ENCODE assay signal across 14 cellular contexts in genomic region chr14:52266782-52267181, GRCh38. TPM values are rescaled to one million over a fixed set of nuclear protein-coding genes. Genes with fewer than 3 reads are reported as not detected.
DNase-seq lines count a peak whose midpoint lies in the region; ATAC-seq and TF ChIP-seq lines count a peak whose summit lies in the region.
"Had no signal": no experiment of that assay in that cellular context is flagged by ENCODE, and none has a peak within 500 bp of the region (broad histone marks: within the 10 kb centered on the region; RNA-seq: fewer than 3 reads in every experiment).

No MANE protein-coding gene starts in this region.

- H3K4me1 Mint-ChIP-seq in activated CD4-positive, alpha-beta memory T cell treated with anti-CD3 and anti-CD28 coated beads for 36 hours (ENCODE audit: low read depth), result peaks cover 42% of the 10 kb centered on the region
- peaks cover 47% of the 10 kb centered on the region for H3K4me1 Mint-ChIP-seq in activated CD4-positive, alpha-beta memory T cell treated with anti-CD3 and anti-CD28 coated beads, Interleukin-2, amount 10 ng/mL, durations not matched to agents 7 days and 5 days
- peaks cover 43% of the 10 kb centered on the region for H3K4me1 Mint-ChIP-seq in activated B cell treated with CpG ODN at 0.5 μM for 24 hours

- no peak overlapping the region for H3K4me3 ChIP-seq in hepatocyte
- H3K4me3 ChIP-seq in subcutaneous abdominal adipose tissue (ENCODE audit: low read depth in 1 of 5, low read length in 5 of 5), result peak overlapping the region; percentile 58 to 78 (median 70)

- POLR2A ChIA-PET in activated CD4-positive, alpha-beta memory T cell treated with anti-CD3 and anti-CD28 coated beads for 36 hours (lab: Charles Lee), result no interaction called here
- POLR2A ChIA-PET in activated CD4-positive, alpha-beta memory T cell treated with anti-CD3 and anti-CD28 coated beads, Interleukin-2, amount 10 ng/mL, durations not matched to agents 7 days and 5 days (lab: Charles Lee), result interaction anchor here (1.0 to 1.8 kb wide), 4 partner anchors 9 to 47 kb away, joined by 3 to 6 read pairs (median 4); partner anchors contain the start of gene PTGER2
- POLR2A ChIA-PET in activated B cell treated with CpG ODN at 0.5 μM for 24 hours (lab: Charles Lee), result no interaction called here

- H3K27ac ChIP-seq in hepatocyte, result no peak overlapping the region
- H3K27ac ChIP-seq in subcutaneous abdominal adipose tissue (ENCODE audit: low read depth, low read length), result peak overlapping the region; percentile 75
- H3K27ac ChIP-seq: pancreas had no signal

- no peak for TF ChIP-seq CTCF in activated B cell treated with CpG ODN at 0.5 μM for 24 hours (IDR thresholded peaks at IDR 0.05)
- no peak for TF ChIP-seq CTCF in hepatocyte (IDR thresholded peaks at IDR 0.05; ENCODE audit: poor library complexity)

- peak overlapping the region; percentile 80 for H3K4me3 Mint-ChIP-seq in activated CD4-positive, alpha-beta memory T cell treated with anti-CD3 and anti-CD28 coated beads for 36 hours
- no peak overlapping the region for H3K4me3 Mint-ChIP-seq in activated CD4-positive, alpha-beta memory T cell treated with anti-CD3 and anti-CD28 coated beads, Interleukin-2, amount 10 ng/mL, durations not matched to agents 7 days and 5 days
- peak overlapping the region; percentile 6 for H3K4me3 Mint-ChIP-seq in activated B cell treated with CpG ODN at 0.5 μM for 24 hours

- no peaks in the 10 kb centered on the region for H3K9me3 ChIP-seq in hepatocyte (ENCODE audit: low read depth)
- H3K9me3 ChIP-seq in subcutaneous abdominal adipose tissue (ENCODE audit: control insufficient read depth in 5 of 5, low read length in 5 of 5), result no peaks in the 10 kb centered on the region
- H3K9me3 ChIP-seq: adrenal gland, pancreas, upper lobe of left lung had no signal

- 85% methylated on average over 5 of the region's 5 CpGs for WGBS in hepatocyte (ENCODE audit: low lambda C conversion rate, missing lambda C conversion rate)

- no peak for ATAC-seq in activated B cell treated with CpG ODN at 0.5 μM for 24 hours (ENCODE audit: low read depth)

- in situ Hi-C loops in G401 (cut with HindIII; ENCODE audit: low sequenced_read_pairs), result no loop called here

- H2AFZ ChIP-seq in hepatocyte, result no peak overlapping the region

- H3K9me3 Mint-ChIP-seq in activated CD4-positive, alpha-beta memory T cell treated with anti-CD3 and anti-CD28 coated beads for 36 hours, result no peaks in the 10 kb centered on the region
- no peaks in the 10 kb centered on the region for H3K9me3 Mint-ChIP-seq in activated CD4-positive, alpha-beta memory T cell treated with anti-CD3 and anti-CD28 coated beads, Interleukin-2, amount 10 ng/mL, durations not matched to agents 7 days and 5 days
- no peaks in the 10 kb centered on the region for H3K9me3 Mint-ChIP-seq in activated B cell treated with CpG ODN at 0.5 μM for 24 hours

- H3K36me3 ChIP-seq in hepatocyte (replicated peaks; ENCODE audit: insufficient read depth, low read depth) (no peaks in the 10 kb centered on the region), subcutaneous abdominal adipose tissue (ENCODE audit: control insufficient read depth in 5 of 5, insufficient read depth in 5 of 5, low read length in 5 of 5) (no peaks in the 10 kb centered on the region)
- H3K36me3 ChIP-seq: adrenal gland, pancreas, upper lobe of left lung had no signal

- H3K27me3 ChIP-seq in hepatocyte (peaks cover 46% of the 10 kb centered on the region), subcutaneous abdominal adipose tissue (ENCODE audit: control insufficient read depth in 5 of 5, insufficient read depth in 4 of 5, low read length in 5 of 5) (peaks cover 0 to 23% (median 17%) of the 10 kb centered on the region in 5 donors)

- intact Hi-C loops in activated CD4-positive, alpha-beta memory T cell treated with anti-CD3 and anti-CD28 coated beads for 36 hours (cut with micrococcal nuclease), result no loop called here
- intact Hi-C loops in activated B cell treated with CpG ODN at 0.5 μM for 24 hours (cut with micrococcal nuclease), result no loop called here

- no peaks in the 10 kb centered on the region for H3K9me2 ChIP-seq in hepatocyte (replicated peaks; ENCODE audit: insufficient read depth)

- no peaks in the 10 kb centered on the region for H3K79me2 ChIP-seq in hepatocyte

- peaks cover 27% of the 10 kb centered on the region for H3K27me3 Mint-ChIP-seq in activated CD4-positive, alpha-beta memory T cell treated with anti-CD3 and anti-CD28 coated beads for 36 hours
- H3K27me3 Mint-ChIP-seq in activated CD4-positive, alpha-beta memory T cell treated with anti-CD3 and anti-CD28 coated beads, Interleukin-2, amount 10 ng/mL, durations not matched to agents 7 days and 5 days, result peaks cover 52% of the 10 kb centered on the region
- peaks cover 49% of the 10 kb centered on the region for H3K27me3 Mint-ChIP-seq in activated B cell treated with CpG ODN at 0.5 μM for 24 hours

- H3K27ac Mint-ChIP-seq in activated CD4-positive, alpha-beta memory T cell treated with anti-CD3 and anti-CD28 coated beads for 36 hours, result no peak overlapping the region
- H3K27ac Mint-ChIP-seq in activated CD4-positive, alpha-beta memory T cell treated with anti-CD3 and anti-CD28 coated beads, Interleukin-2, amount 10 ng/mL, durations not matched to agents 7 days and 5 days, result no peak overlapping the region
- H3K27ac Mint-ChIP-seq in activated B cell treated with CpG ODN at 0.5 μM for 24 hours, result no peak overlapping the region

- CTCF ChIA-PET in activated CD4-positive, alpha-beta memory T cell treated with anti-CD3 and anti-CD28 coated beads for 36 hours (lab: Charles Lee), result interaction anchor here (0.7 kb wide), 1 partner anchor 381 kb away, joined by 3 read pairs; no protein-coding TSS in a partner anchor
- CTCF ChIA-PET in activated CD4-positive, alpha-beta memory T cell treated with anti-CD3 and anti-CD28 coated beads, Interleukin-2, amount 10 ng/mL, durations not matched to agents 7 days and 5 days (lab: Charles Lee), result no interaction called here
- CTCF ChIA-PET in activated B cell treated with CpG ODN at 0.5 μM for 24 hours (lab: Charles Lee), result no interaction called here

- peak overlapping the region; percentile 91 for H3K4me2 ChIP-seq in hepatocyte

- H3K9ac ChIP-seq in subcutaneous abdominal adipose tissue (ENCODE audit: low read length in 5 of 5), result peak overlapping the region in 1 of 5 donors; percentile 56

- peaks cover 8% of the 10 kb centered on the region for H3K4me1 ChIP-seq in hepatocyte (ENCODE audit: insufficient read depth)
- H3K4me1 ChIP-seq in subcutaneous abdominal adipose tissue (ENCODE audit: control insufficient read depth in 5 of 5, insufficient read depth in 5 of 5, low read length in 5 of 5), result peaks cover 18 to 44% (median 43%) of the 10 kb centered on the region in 5 donors
- H3K4me1 ChIP-seq: pancreas had no signal

- H4K20me1 ChIP-seq in hepatocyte (ENCODE audit: insufficient read depth, poor library complexity, severe bottlenecking), result no peaks in the 10 kb centered on the region

- H3K36me3 Mint-ChIP-seq in activated CD4-positive, alpha-beta memory T cell treated with anti-CD3 and anti-CD28 coated beads for 36 hours, result no peaks in the 10 kb centered on the region
- H3K36me3 Mint-ChIP-seq in activated CD4-positive, alpha-beta memory T cell treated with anti-CD3 and anti-CD28 coated beads, Interleukin-2, amount 10 ng/mL, durations not matched to agents 7 days and 5 days (ENCODE audit: low read depth), result peaks cover 16% of the 10 kb centered on the region
- H3K36me3 Mint-ChIP-seq in activated B cell treated with CpG ODN at 0.5 μM for 24 hours (ENCODE audit: low read depth), result no peaks in the 10 kb centered on the region

- no peak for DNase-seq in activated CD4-positive, alpha-beta memory T cell treated with anti-CD3 and anti-CD28 coated beads for 36 hours
- DNase-seq in activated CD4-positive, alpha-beta memory T cell treated with anti-CD3 and anti-CD28 coated beads, Interleukin-2, amount 10 ng/mL, durations not matched to agents 7 days and 5 days, result no peak
- no peak for DNase-seq in activated B cell treated with CpG ODN at 0.5 μM for 24 hours
- DNase-seq in hepatocyte (ENCODE audit: low spot score), result no peak
- DNase-seq in GOT3 (lab: John Stamatoyannopoulos, UW), result no peak
- no peak for DNase-seq in GM19238 (ENCODE audit: insufficient read length, low spot score)
- no peak for DNase-seq in G401 (ENCODE audit: low spot score)
- DNase-seq: NCI-H446 treated with DMSO at 0.1 percent for 48 hours, SHP77 treated with DMSO at 0.1 percent for 48 hours had no signal

RNA-seq across cellular contexts. Expression of gene PTGDR, which starts 0.7 kb away (rescaled TPM):
- total RNA-seq in activated CD4-positive, alpha-beta memory T cell treated with anti-CD3 and anti-CD28 coated beads for 36 hours, result under 1 TPM; 0.12 TPM
- total RNA-seq in activated CD4-positive, alpha-beta memory T cell treated with anti-CD3 and anti-CD28 coated beads, Interleukin-2, amount 10 ng/mL, durations not matched to agents 7 days and 5 days, result under 1 TPM; 0.25 to 0.38 TPM
- total RNA-seq in activated B cell treated with CpG ODN at 0.5 μM for 24 hours (not detected in 2 replicates), hepatocyte (2.5 and 3.1 TPM in 2 replicates)
- 2.2 and 3.5 TPM in 2 replicates for polyA plus RNA-seq in hepatocyte
- not detected in 2 replicates for total RNA-seq in G401 (2014; rRNA removed; shearing (Covaris generic))
- total RNA-seq: epithelial cell of proximal tubule had no signal

RNA-seq across cellular contexts. Expression of gene PTGER2, which starts 47.3 kb away (rescaled TPM):
- total RNA-seq in activated CD4-positive, alpha-beta memory T cell treated with anti-CD3 and anti-CD28 coated beads for 36 hours, result 10 to 100 TPM; 10.7 to 12.9 TPM
- 100 to 1,000 TPM; 108 to 112 TPM for total RNA-seq in activated CD4-positive, alpha-beta memory T cell treated with anti-CD3 and anti-CD28 coated beads, Interleukin-2, amount 10 ng/mL, durations not matched to agents 7 days and 5 days
- total RNA-seq in activated B cell treated with CpG ODN at 0.5 μM for 24 hours, result 0.09 and 0.12 TPM in 2 replicates
- total RNA-seq in hepatocyte, result 18.5 and 18.7 TPM in 2 replicates
- polyA plus RNA-seq in hepatocyte, result 43.0 and 49.3 TPM in 2 replicates
- 0.10 and 0.43 TPM in 2 replicates for total RNA-seq in G401 (2014; rRNA removed; shearing (Covaris generic))
